8 cellular contexts compared by ENCODE assay signal in genomic region chr3:51994530-51994929, GRCh38. TPM values are rescaled to one million over a fixed set of nuclear protein-coding genes. Genes with fewer than 3 reads are reported as not detected.
DNase-seq lines count a peak whose midpoint lies in the region; ATAC-seq, FAIRE-seq and TF ChIP-seq lines count a peak whose summit lies in the region.

No MANE protein-coding gene starts in this region.

- H3K27me3 ChIP-seq in cardiac muscle cell (no peaks in the 10 kb centered on the region), GM12878 (replicated peaks in 1 of 2; ENCODE audit: control insufficient read depth in 2 of 2, insufficient read depth in 2 of 2, low read length in 1 of 2) (no peaks in the 10 kb centered on the region; a peak in 1 of 4 replicates), right lobe of liver (no peaks in the 10 kb centered on the region), vagina (no peaks in the 10 kb centered on the region)

- H3K4me2 ChIP-seq in GM12878 (ENCODE audit: control insufficient read depth, insufficient read depth), result peak overlapping the region; percentile 97

- SMC1A ChIA-PET in GM12878 (lab: Charles Lee; ENCODE audit: uncharacterized antibody, unreplicated experiment), result interaction anchor here (0.7 to 3.0 kb wide), 4 partner anchors 10 to 53 kb away, joined by 3 to 13 read pairs (median 8); partner anchors contain the start of genes PARP3 and RRP9

- TF ChIP-seq POLR2A in GM12878 (IDR thresholded peaks at IDR 0.05; ENCODE audit: low read depth, low read length) (peak; percentile 54; the same call in 1 of the 2 replicates), right lobe of liver (IDR thresholded peaks at IDR 0.05) (no peak), vagina (IDR thresholded peaks at IDR 0.05) (no peak)

- no TSS peak for BruUV-seq in GM12878 (replicated peaks; lab: Mats Ljungman, UMichigan)

- no peaks in the 10 kb centered on the region for H3K9me3 ChIP-seq in cardiac muscle cell (ENCODE audit: low read depth)
- no peaks in the 10 kb centered on the region for H3K9me3 ChIP-seq in GM12878 (replicated peaks; ENCODE audit: control insufficient read depth, insufficient read depth, low read length)
- no peaks in the 10 kb centered on the region for H3K9me3 ChIP-seq in right lobe of liver
- no peaks in the 10 kb centered on the region for H3K9me3 ChIP-seq in vagina
- H3K9me3 ChIP-seq in mucosa of descending colon, result no peaks in the 10 kb centered on the region

- CTCF ChIA-PET in GM12878 (lab: Yijun Ruan, JAX), result interaction anchor here (1.0 to 2.7 kb wide), 3 partner anchors 10 to 59 kb away, joined by 3 to 18 read pairs (median 13); partner anchors contain the start of gene ABHD14B

- H3K79me2 ChIP-seq in GM12878 (ENCODE audit: control insufficient read depth, insufficient read depth, low read length), result peaks cover 33% of the 10 kb centered on the region

- DNase-seq in cardiac muscle cell (ENCODE audit: low read depth in 1 of 2, low spot score in 1 of 2) (no peak), cardiac septum (ENCODE audit: low spot score) (no peak), GM12878 (ENCODE audit: low read depth, low spot score) (no peak), right lobe of liver (no peak), vagina (ENCODE audit: extremely low spot score in 2 of 2) (no peak), mucosa of descending colon (no peak)
- DNase-seq in stimulated activated naive CD4-positive, alpha-beta T cell treated with Interleukin-2 at 50 U/mL for 16 hours (lab: John Stamatoyannopoulos, UW), result no peak

- TF ChIP-seq EP300 in GM12878 (IDR thresholded peaks at IDR 0.05; ENCODE audit: borderline replicate concordance in 1 of 2, control insufficient read depth in 1 of 2, low read depth in 2 of 2, low read length in 2 of 2), result no peak

- in situ Hi-C loops in GM12878 (cut with MboI), result no loop called here

- POLR2A ChIA-PET in GM12878 (lab: Charles Lee), result interaction anchor here (1.6 to 2.6 kb wide), 3 partner anchors 11 to 127 kb away, joined by 3 to 30 read pairs (median 14); partner anchors contain the start of genes ACY1, PARP3 and RRP9

- H3K4me3 ChIP-seq in cardiac muscle cell, result peak overlapping the region; percentile 80
- peak overlapping the region; percentile 99 for H3K4me3 ChIP-seq in GM12878
- peak overlapping the region; percentile 63 to 93 (median 89) for H3K4me3 ChIP-seq in right lobe of liver
- H3K4me3 ChIP-seq in vagina, result peak overlapping the region; percentile 77 to 85
- no peak overlapping the region for H3K4me3 ChIP-seq in mucosa of descending colon

- no peak for FAIRE-seq in GM12878 (lab: Jason Lieb, UNC)

- RAD21 ChIA-PET in GM12878 (lab: Charles Lee; ENCODE audit: unreplicated experiment), result interaction anchor here (2.1 kb wide), 1 partner anchor 59 kb away, joined by 10 read pairs; no protein-coding TSS in a partner anchor

- peak overlapping the region; percentile 98 for H3K9ac ChIP-seq in GM12878 (ENCODE audit: control insufficient read depth, insufficient read depth, low read length)

- 0 out of 2 replicates have a peak, but pooled peaks cover 6% of the 10 kb centered on the region for H4K20me1 ChIP-seq in GM12878 (ENCODE audit: control insufficient read depth, insufficient read depth)

- no peak overlapping the region for H2AFZ ChIP-seq in GM12878 (ENCODE audit: control insufficient read depth, low read depth, low read length)

- peak overlapping the region; percentile 92 for H3K27ac ChIP-seq in cardiac muscle cell
- H3K27ac ChIP-seq in GM12878 (ENCODE audit: control insufficient read depth, insufficient read depth), result peak overlapping the region; percentile 66
- peak overlapping the region in 2 of 3 donors; percentile 67 to 88 for H3K27ac ChIP-seq in right lobe of liver
- H3K27ac ChIP-seq in vagina, result peak overlapping the region; percentile 89

- TF ChIP-seq CTCF in cardiac muscle cell (IDR thresholded peaks at IDR 0.05; ENCODE audit: low read depth, low read length) (no peak), GM12878 (IDR thresholded peaks at IDR 0.05 in 2 of 3, conservative IDR thresholded peaks at IDR 0.05 in 1 of 3; ENCODE audit: control insufficient read depth in 2 of 3, extremely low read depth in 1 of 3, insufficient read depth in 1 of 3, low read depth in 3 of 3, low read length in 3 of 3) (no peak), right lobe of liver (IDR thresholded peaks at IDR 0.05) (no peak), vagina (IDR thresholded peaks at IDR 0.05) (no peak), mucosa of descending colon (IDR thresholded peaks at IDR 0.05) (no peak)

- intact Hi-C loops in cardiac septum (cut with DNase I) (no loop called here), GM12878 (cut with micrococcal nuclease; ENCODE audit: unreplicated experiment) (no loop called here), right lobe of liver (cut with DNase I) (no loop called here), vagina (cut with DNase I) (no loop called here), mucosa of descending colon (cut with DNase I, micrococcal nuclease) (no loop called here)

- H3K4me1 ChIP-seq in cardiac muscle cell (ENCODE audit: low read depth), result peaks cover 12% of the 10 kb centered on the region
- peaks cover 9% of the 10 kb centered on the region for H3K4me1 ChIP-seq in GM12878 (ENCODE audit: control insufficient read depth, insufficient read depth, low read length)
- peaks cover 0 to 12% (median 4%) of the 10 kb centered on the region in 4 donors for H3K4me1 ChIP-seq in right lobe of liver
- H3K4me1 ChIP-seq in vagina, result peaks cover 28% of the 10 kb centered on the region
- H3K4me1 ChIP-seq in mucosa of descending colon (ENCODE audit: low read depth), result peaks cover 16% of the 10 kb centered on the region

- peaks cover 15% of the 10 kb centered on the region for H3K36me3 ChIP-seq in cardiac muscle cell
- H3K36me3 ChIP-seq in GM12878 (ENCODE audit: control insufficient read depth in 2 of 2, insufficient read depth in 2 of 2, low read length in 1 of 2), result peaks cover 14 to 16% of the 10 kb centered on the region in 2 experiments
- peaks cover 0 to 19% (median 8%) of the 10 kb centered on the region in 4 donors for H3K36me3 ChIP-seq in right lobe of liver
- peaks cover 0 to 17% of the 10 kb centered on the region in 2 donors for H3K36me3 ChIP-seq in vagina
- no peaks in the 10 kb centered on the region for H3K36me3 ChIP-seq in mucosa of descending colon (ENCODE audit: low read depth)

- WGBS in GM12878 (ENCODE audit: insufficient coverage, insufficient replicate concordance, low lambda C conversion rate, missing lambda C conversion rate), result 71% methylated on average over 2 of the region's 2 CpGs
- 59% methylated on average over 2 of the region's 2 CpGs for WGBS in right lobe of liver (ENCODE audit: insufficient coverage, low coverage, low lambda C conversion rate, missing lambda C conversion rate)

- no peak for TF ChIP-seq RAD21 in GM12878 (IDR thresholded peaks at IDR 0.05; ENCODE audit: insufficient read depth, low read depth, low read length)

- ATAC-seq in GM12878, result no peak
- no peak for ATAC-seq in right lobe of liver
- no peak for ATAC-seq in GM21737 (IDR thresholded peaks at IDR 0.05; ENCODE audit: unreplicated experiment)
- no peak for ATAC-seq in mucosa of descending colon

RNA-seq across cellular contexts. Expression of gene RPL29, which starts 1.2 kb away (rescaled TPM):
- 1,533 and 1,673 TPM in 2 replicates for total RNA-seq in cardiac muscle cell
- polyA plus RNA-seq in cardiac muscle cell, result 844 and 941 TPM in 2 replicates
- total RNA-seq in cardiac septum, result 466 TPM
- total RNA-seq in GM12878 (2013; cell fraction: nucleolus; rRNA removed), result 312 and 327 TPM in 2 replicates
- total RNA-seq in GM12878 (2014; rRNA removed), result 1,707 and 1,708 TPM in 2 replicates
- 2,030 and 2,061 TPM in 2 replicates for total RNA-seq in GM12878 (2014; rRNA removed; fragmentation: Illumina TruSeq; extraction: Trizol)
- total RNA-seq in GM12878 (2021), result 1,814 and 1,873 TPM in 2 replicates
- polyA plus RNA-seq in GM12878 (2011; ENCODE audit: low read depth), result 2,919 TPM
- 1,274 and 1,606 TPM in 2 replicates for polyA plus RNA-seq in GM12878 (2011; rRNA removed)
- 2,998 and 3,537 TPM in 2 replicates for polyA plus RNA-seq in GM12878 (2011; cell fraction: cytosol; rRNA removed)
- 1,112 and 1,184 TPM in 2 replicates for polyA plus RNA-seq in GM12878 (2011; cell fraction: nucleus; rRNA removed)
- 3,236 and 3,576 TPM in 2 replicates for polyA plus RNA-seq in GM12878 (2012)
- 1,724 and 2,477 TPM in 2 replicates for polyA plus RNA-seq in GM12878 (2014; fragmentation: Illumina TruSeq; extraction: Trizol)
- polyA plus RNA-seq in GM12878 (2014; fragmentation: Nextera tagmentation; extraction: Ambion mirVana), result 1,000 to 10,000 TPM; 1,053 to 1,085 TPM
- polyA plus RNA-seq in GM12878 (2014; rRNA removed), result 2,075 and 2,190 TPM in 2 replicates
- 1,000 to 10,000 TPM; 1,397 to 1,403 TPM for polyA plus RNA-seq in GM12878 (2016; fragmentation: Nextera tagmentation; extraction: Ambion mirVana)
- polyA minus RNA-seq in GM12878 (2011; rRNA and poly(A)+ RNA removed), result 1,357 and 1,638 TPM in 2 replicates
- polyA minus RNA-seq in GM12878 (2011; cell fraction: cytosol; rRNA and poly(A)+ RNA removed), result 571 and 626 TPM in 2 replicates
- 256 and 363 TPM in 2 replicates for polyA minus RNA-seq in GM12878 (2011; cell fraction: nucleus; rRNA and poly(A)+ RNA removed)
- 100 to 1,000 TPM; 396 to 971 (median 447) TPM for total RNA-seq in right lobe of liver
- total RNA-seq in vagina, result 1,678 TPM
- total RNA-seq in mucosa of descending colon, result 100 to 1,000 TPM; 782 to 973 (median 946) TPM

RNA-seq across cellular contexts. Expression of gene ACY1, which starts 11.2 kb away (rescaled TPM):
- 87.7 and 99.7 TPM in 2 replicates for total RNA-seq in cardiac muscle cell
- 116 and 125 TPM in 2 replicates for polyA plus RNA-seq in cardiac muscle cell
- 20.3 TPM for total RNA-seq in cardiac septum
- 11.6 and 14.6 TPM in 2 replicates for total RNA-seq in GM12878 (2013; cell fraction: nucleolus; rRNA removed)
- total RNA-seq in GM12878 (2014; rRNA removed), result 28.9 and 35.1 TPM in 2 replicates
- total RNA-seq in GM12878 (2014; rRNA removed; fragmentation: Illumina TruSeq; extraction: Trizol), result 19.0 and 22.3 TPM in 2 replicates
- total RNA-seq in GM12878 (2021), result 27.4 and 33.5 TPM in 2 replicates
- 62.9 TPM for polyA plus RNA-seq in GM12878 (2011; ENCODE audit: low read depth)
- 12.5 and 18.5 TPM in 2 replicates for polyA plus RNA-seq in GM12878 (2011; rRNA removed)
- 31.5 and 32.0 TPM in 2 replicates for polyA plus RNA-seq in GM12878 (2011; cell fraction: cytosol; rRNA removed)
- 36.7 and 37.0 TPM in 2 replicates for polyA plus RNA-seq in GM12878 (2011; cell fraction: nucleus; rRNA removed)
- polyA plus RNA-seq in GM12878 (2012), result 30.6 and 33.0 TPM in 2 replicates
- 6.4 and 18.8 TPM in 2 replicates for polyA plus RNA-seq in GM12878 (2014; fragmentation: Illumina TruSeq; extraction: Trizol)
- polyA plus RNA-seq in GM12878 (2014; fragmentation: Nextera tagmentation; extraction: Ambion mirVana), result 10 to 100 TPM; 19.8 to 28.2 TPM
- 31.3 and 42.2 TPM in 2 replicates for polyA plus RNA-seq in GM12878 (2014; rRNA removed)
- polyA plus RNA-seq in GM12878 (2016; fragmentation: Nextera tagmentation; extraction: Ambion mirVana), result 10 to 100 TPM; 32.0 to 37.0 TPM
- polyA minus RNA-seq in GM12878 (2011; rRNA and poly(A)+ RNA removed), result 18.5 and 20.4 TPM in 2 replicates
- polyA minus RNA-seq in GM12878 (2011; cell fraction: cytosol; rRNA and poly(A)+ RNA removed), result 7.4 and 9.5 TPM in 2 replicates
- polyA minus RNA-seq in GM12878 (2011; cell fraction: nucleus; rRNA and poly(A)+ RNA removed), result 10.3 and 14.9 TPM in 2 replicates
- total RNA-seq in right lobe of liver, result 100 to 1,000 TPM; 223 to 479 (median 297) TPM
- 29.7 TPM for total RNA-seq in vagina
- total RNA-seq in mucosa of descending colon, result 100 to 1,000 TPM in 2 of 3 donors, 10 to 100 TPM in 1; 79.9 to 180 (median 133) TPM

RNA-seq across cellular contexts. Expression of gene ABHD14A, which starts 19.7 kb away (rescaled TPM):
- 56.5 and 105 TPM in 2 replicates for total RNA-seq in cardiac muscle cell
- polyA plus RNA-seq in cardiac muscle cell, result 95.9 and 104 TPM in 2 replicates
- total RNA-seq in cardiac septum, result 12.5 TPM
- total RNA-seq in GM12878 (2013; cell fraction: nucleolus; rRNA removed), result 2.9 TPM in 2 replicates
- total RNA-seq in GM12878 (2014; rRNA removed), result 12.2 and 13.1 TPM in 2 replicates
- total RNA-seq in GM12878 (2014; rRNA removed; fragmentation: Illumina TruSeq; extraction: Trizol), result 5.0 and 5.9 TPM in 2 replicates
- 9.3 and 12.2 TPM in 2 replicates for total RNA-seq in GM12878 (2021)
- 4.0 TPM for polyA plus RNA-seq in GM12878 (2011; ENCODE audit: low read depth)
- polyA plus RNA-seq in GM12878 (2011; rRNA removed), result 4.9 and 6.5 TPM in 2 replicates
- polyA plus RNA-seq in GM12878 (2011; cell fraction: cytosol; rRNA removed), result 14.2 and 22.6 TPM in 2 replicates
- polyA plus RNA-seq in GM12878 (2011; cell fraction: nucleus; rRNA removed), result 6.8 and 7.8 TPM in 2 replicates
- 7.6 and 8.2 TPM in 2 replicates for polyA plus RNA-seq in GM12878 (2012)
- 2.4 and 5.6 TPM in 2 replicates for polyA plus RNA-seq in GM12878 (2014; fragmentation: Illumina TruSeq; extraction: Trizol)
- polyA plus RNA-seq in GM12878 (2014; fragmentation: Nextera tagmentation; extraction: Ambion mirVana), result 1 to 10 TPM; 1.2 to 2.2 TPM
- polyA plus RNA-seq in GM12878 (2014; rRNA removed), result 12.6 and 12.9 TPM in 2 replicates
- polyA plus RNA-seq in GM12878 (2016; fragmentation: Nextera tagmentation; extraction: Ambion mirVana), result 10 to 100 TPM; 22.4 to 27.0 TPM
- 2.6 and 6.4 TPM in 2 replicates for polyA minus RNA-seq in GM12878 (2011; rRNA and poly(A)+ RNA removed)
- polyA minus RNA-seq in GM12878 (2011; cell fraction: cytosol; rRNA and poly(A)+ RNA removed), result 2.9 and 3.9 TPM in 2 replicates
- 0.86 and 1.6 TPM in 2 replicates for polyA minus RNA-seq in GM12878 (2011; cell fraction: nucleus; rRNA and poly(A)+ RNA removed)
- 10 to 100 TPM in 4 of 6 experiments, 1 to 10 TPM in 2; 8.3 to 22.2 (median 15.1) TPM for total RNA-seq in right lobe of liver
- total RNA-seq in vagina, result 31.9 TPM
- total RNA-seq in mucosa of descending colon, result 10 to 100 TPM in 1 of 3 donors, 1 to 10 TPM in 2; 6.3 to 14.8 (median 9.1) TPM

RNA-seq across cellular contexts. Expression of gene ABHD14B, which starts 20.7 kb away (rescaled TPM):
- 19.8 and 27.8 TPM in 2 replicates for total RNA-seq in cardiac muscle cell
- polyA plus RNA-seq in cardiac muscle cell, result 23.3 and 29.9 TPM in 2 replicates
- total RNA-seq in cardiac septum, result 13.6 TPM
- 29.6 and 35.3 TPM in 2 replicates for total RNA-seq in GM12878 (2013; cell fraction: nucleolus; rRNA removed)
- 59.9 and 62.4 TPM in 2 replicates for total RNA-seq in GM12878 (2014; rRNA removed)
- total RNA-seq in GM12878 (2014; rRNA removed; fragmentation: Illumina TruSeq; extraction: Trizol), result 28.9 and 30.5 TPM in 2 replicates
- total RNA-seq in GM12878 (2021), result 58.3 and 58.8 TPM in 2 replicates
- 35.7 TPM for polyA plus RNA-seq in GM12878 (2011; ENCODE audit: low read depth)
- 45.4 and 76.5 TPM in 2 replicates for polyA plus RNA-seq in GM12878 (2011; rRNA removed)
- 80.0 and 92.8 TPM in 2 replicates for polyA plus RNA-seq in GM12878 (2011; cell fraction: cytosol; rRNA removed)
- 39.8 and 51.9 TPM in 2 replicates for polyA plus RNA-seq in GM12878 (2011; cell fraction: nucleus; rRNA removed)
- polyA plus RNA-seq in GM12878 (2012), result 54.6 and 64.2 TPM in 2 replicates
- 35.9 and 51.1 TPM in 2 replicates for polyA plus RNA-seq in GM12878 (2014; fragmentation: Illumina TruSeq; extraction: Trizol)
- 10 to 100 TPM in 1 of 2 experiments, 1 to 10 TPM in 1; 7.8 to 14.2 TPM for polyA plus RNA-seq in GM12878 (2014; fragmentation: Nextera tagmentation; extraction: Ambion mirVana)
- polyA plus RNA-seq in GM12878 (2014; rRNA removed), result 73.0 and 80.4 TPM in 2 replicates
- polyA plus RNA-seq in GM12878 (2016; fragmentation: Nextera tagmentation; extraction: Ambion mirVana), result 10 to 100 TPM; 47.2 to 50.9 TPM
- 53.4 and 78.7 TPM in 2 replicates for polyA minus RNA-seq in GM12878 (2011; rRNA and poly(A)+ RNA removed)
- 18.1 and 25.1 TPM in 2 replicates for polyA minus RNA-seq in GM12878 (2011; cell fraction: cytosol; rRNA and poly(A)+ RNA removed)
- 12.8 and 21.3 TPM in 2 replicates for polyA minus RNA-seq in GM12878 (2011; cell fraction: nucleus; rRNA and poly(A)+ RNA removed)
- total RNA-seq in right lobe of liver, result 100 to 1,000 TPM in 4 of 6 experiments, 10 to 100 TPM in 2; 62.9 to 126 (median 109) TPM
- total RNA-seq in vagina, result 46.9 TPM
- total RNA-seq in mucosa of descending colon, result 10 to 100 TPM; 63.4 to 84.0 (median 81.0) TPM

RNA-seq across cellular contexts. Expression of gene PCBP4, which starts 27.3 kb away (rescaled TPM):
- total RNA-seq in cardiac muscle cell (151 and 226 TPM in 2 replicates), cardiac septum (91.4 TPM), GM12878 (2014; rRNA removed) (10.7 and 11.5 TPM in 2 replicates), GM12878 (2014; rRNA removed; fragmentation: Illumina TruSeq; extraction: Trizol) (4.2 and 4.7 TPM in 2 replicates), GM12878 (2021) (13.3 and 14.5 TPM in 2 replicates), right lobe of liver (10 to 100 TPM in 3 of 6 experiments, 1 to 10 TPM in 3; 6.5 to 19.2 (median 11.7) TPM), vagina (36.6 TPM), mucosa of descending colon (10 to 100 TPM; 17.8 to 41.9 (median 25.9) TPM)
- polyA plus RNA-seq in cardiac muscle cell (114 and 122 TPM in 2 replicates), GM12878 (2011; rRNA removed) (2.7 and 4.2 TPM in 2 replicates), GM12878 (2014; fragmentation: Illumina TruSeq; extraction: Trizol) (1.9 and 4.7 TPM in 2 replicates), GM12878 (2014; fragmentation: Nextera tagmentation; extraction: Ambion mirVana) (under 1 TPM; 0.05 to 0.24 TPM), GM12878 (2014; rRNA removed) (13.4 and 15.3 TPM in 2 replicates), GM12878 (2016; fragmentation: Nextera tagmentation; extraction: Ambion mirVana) (1 to 10 TPM; 3.6 to 4.0 TPM)
- 7.2 and 8.2 TPM in 2 replicates for total RNA-seq in GM12878 (2013; cell fraction: nucleolus; rRNA removed)
- polyA plus RNA-seq in GM12878 (2011; ENCODE audit: low read depth), result 4.1 TPM
- polyA plus RNA-seq in GM12878 (2011; cell fraction: cytosol; rRNA removed), result 6.2 and 6.8 TPM in 2 replicates
- polyA plus RNA-seq in GM12878 (2011; cell fraction: nucleus; rRNA removed), result 21.4 and 24.7 TPM in 2 replicates
- polyA plus RNA-seq in GM12878 (2012), result 6.4 and 9.0 TPM in 2 replicates
- 1.4 and 4.2 TPM in 2 replicates for polyA minus RNA-seq in GM12878 (2011; rRNA and poly(A)+ RNA removed)
- 0.94 and 3.1 TPM in 2 replicates for polyA minus RNA-seq in GM12878 (2011; cell fraction: cytosol; rRNA and poly(A)+ RNA removed)
- 2.2 and 2.5 TPM in 2 replicates for polyA minus RNA-seq in GM12878 (2011; cell fraction: nucleus; rRNA and poly(A)+ RNA removed)
